19 cellular contexts compared by ENCODE assay signal in genomic region chr2:16682431-16683130, GRCh38.
"Had no signal": no experiment of that assay in that cellular context is flagged by ENCODE, and none has a peak within 500 bp of the region (broad histone marks: within the 10 kb centered on the region; RNA-seq: fewer than 3 reads in every experiment).

No MANE protein-coding gene starts in this region.

- H3K27me3 Mint-ChIP-seq: activated CD4-positive, alpha-beta memory T cell treated with anti-CD3 and anti-CD28 coated beads, Interleukin-2, amount 10 ng/mL, durations not matched to agents 7 days and 5 days; stimulated activated naive B cell treated with anti-CD40 and anti-IgM and Interleukin-4, amounts not matched to agents 10 μg/mL and 1 μg/mL and 100 μg/mL, for 72 hours had no signal

- H3K4me3 Mint-ChIP-seq: activated CD4-positive, alpha-beta memory T cell treated with anti-CD3 and anti-CD28 coated beads, Interleukin-2, amount 10 ng/mL, durations not matched to agents 7 days and 5 days; central memory CD8-positive, alpha-beta T cell; neural crest cell; stimulated activated naive B cell treated with anti-CD40 and anti-IgM and Interleukin-4, amounts not matched to agents 10 μg/mL and 1 μg/mL and 100 μg/mL, for 72 hours; WTC11 had no signal

- H3K36me3 Mint-ChIP-seq: stimulated activated naive B cell treated with anti-CD40 and anti-IgM and Interleukin-4, amounts not matched to agents 10 μg/mL and 1 μg/mL and 100 μg/mL, for 72 hours had no signal

- H3K4me3 ChIP-seq: body of pancreas, esophagus squamous epithelium, ovary had no signal

- H3K27ac Mint-ChIP-seq: activated CD4-positive, alpha-beta memory T cell treated with anti-CD3 and anti-CD28 coated beads, Interleukin-2, amount 10 ng/mL, durations not matched to agents 7 days and 5 days; stimulated activated naive B cell treated with anti-CD40 and anti-IgM and Interleukin-4, amounts not matched to agents 10 μg/mL and 1 μg/mL and 100 μg/mL, for 72 hours; WTC11 had no signal

- H3K4me1 ChIP-seq: body of pancreas, esophagus squamous epithelium had no signal

- H3K4me1 Mint-ChIP-seq: activated CD4-positive, alpha-beta memory T cell treated with anti-CD3 and anti-CD28 coated beads, Interleukin-2, amount 10 ng/mL, durations not matched to agents 7 days and 5 days; central memory CD8-positive, alpha-beta T cell; neural crest cell; WTC11 had no signal

- H3K9me3 ChIP-seq: body of pancreas, esophagus squamous epithelium, ovary had no signal

- H3K36me3 ChIP-seq: esophagus squamous epithelium, ovary had no signal

- H3K27ac ChIP-seq: body of pancreas, esophagus squamous epithelium, ovary had no signal

- H3K9me3 Mint-ChIP-seq: stimulated activated naive B cell treated with anti-CD40 and anti-IgM and Interleukin-4, amounts not matched to agents 10 μg/mL and 1 μg/mL and 100 μg/mL, for 72 hours had no signal

- H3K27me3 ChIP-seq: body of pancreas, ovary had no signal

- DNase-seq: activated CD4-positive, alpha-beta memory T cell treated with anti-CD3 and anti-CD28 coated beads, Interleukin-2, amount 10 ng/mL, durations not matched to agents 7 days and 5 days; activated CD4-positive, alpha-beta T cell treated with anti-CD3 and anti-CD28 coated beads for 4 hours; activated effector memory CD4-positive, alpha-beta T cell treated with anti-CD3 and anti-CD28 coated beads, Interleukin-2, amount 50 U/mL, for 16 hours; activated T-cell treated with anti-CD3 and anti-CD28 coated beads, Interleukin-2, amount 50 U/mL, for 48 hours; amniotic stem cell; cortex of kidney; effector CD4-positive, alpha-beta T cell; esophagus squamous epithelium; foreskin melanocyte; islet precursor cell; stimulated activated CD4-positive, alpha-beta T cell treated with anti-CD3 and anti-CD28 coated beads, Interleukin-2, amount 100 ng/mL, for 48 hours; stimulated activated naive B cell treated with anti-CD40 and anti-IgM and Interleukin-4, amounts not matched to agents 10 μg/mL and 1 μg/mL and 100 μg/mL, for 72 hours; substantia nigra; trophoblast cell had no signal
